ENCODE assay signal across 18 cellular contexts in the genomic region with DNA sequence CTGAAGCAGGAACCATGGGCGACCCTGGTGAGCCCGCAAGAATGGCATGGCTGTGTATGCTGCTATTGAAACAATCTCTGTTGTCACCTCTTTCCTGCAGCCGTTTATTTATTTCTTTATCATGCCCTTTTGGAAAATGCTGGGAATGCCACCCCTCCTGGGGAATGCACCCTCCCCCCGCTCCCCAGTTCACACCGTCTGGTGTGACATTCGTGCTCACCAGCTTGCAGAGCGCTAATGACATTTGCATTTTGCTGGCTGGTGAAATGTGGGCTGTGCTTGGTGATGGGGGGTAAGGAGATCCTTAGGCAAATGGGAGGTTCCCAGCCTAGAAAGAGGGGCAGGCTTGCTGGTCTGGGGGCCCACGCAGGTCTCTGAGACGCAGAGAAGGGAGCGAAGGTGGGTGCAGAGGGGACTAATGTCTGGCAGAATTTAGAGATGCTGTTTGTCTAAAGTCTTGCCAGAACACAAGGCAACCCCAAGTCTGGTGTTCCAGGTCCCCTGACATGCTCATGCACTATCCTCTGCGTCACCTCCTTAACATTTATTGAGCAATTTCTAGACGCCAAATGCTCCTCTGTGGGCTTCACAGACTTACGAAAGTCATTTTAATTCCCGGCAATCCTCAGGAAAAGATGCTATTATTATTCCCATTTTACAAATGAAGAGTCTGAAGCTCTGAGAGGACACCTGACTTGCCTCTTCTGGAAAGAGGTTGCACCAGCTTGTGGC.
A peak's percentile ranks its signal among the peaks of the same experiment; 100 is the strongest.
DNase-seq lines count a peak whose midpoint lies in the region; ATAC-seq and TF ChIP-seq lines count a peak whose summit lies in the region.
"Had no signal": no experiment of that assay in that cellular context is flagged by ENCODE, and none has a peak within 500 bp of the region (broad histone marks: within the 10 kb centered on the region; RNA-seq: fewer than 3 reads in every experiment).

No MANE protein-coding gene starts in this region.

- no peak overlapping the region for H3K14ac ChIP-seq in mesenchymal stem cell (ENCODE audit: low read length in 2 of 2)

- CTCF ChIA-PET in HEK293 (lab: Yijun Ruan, JAX), result interaction anchor here (0.6 kb wide), 1 partner anchor 115 kb away, joined by 3 read pairs; no protein-coding TSS in a partner anchor
- CTCF ChIA-PET in activated naive CD4-positive, alpha-beta T cell treated with anti-CD3 and anti-CD28 coated beads, Interleukin-2, amount 10 ng/mL, durations not matched to agents 7 days and 5 days (lab: Charles Lee), result no interaction called here

- H3K9me3 Mint-ChIP-seq in endodermal cell, result no peaks in the 10 kb centered on the region
- no peaks in the 10 kb centered on the region for H3K9me3 Mint-ChIP-seq in activated naive CD4-positive, alpha-beta T cell treated with anti-CD3 and anti-CD28 coated beads, Interleukin-2, amount 10 ng/mL, durations not matched to agents 7 days and 5 days
- no peaks in the 10 kb centered on the region for H3K9me3 Mint-ChIP-seq in naive thymus-derived CD8-positive, alpha-beta T cell
- H3K9me3 Mint-ChIP-seq: activated T-helper 2 cell treated with anti-CD3 and anti-CD28 coated beads, Interferon-gamma antibody, Interleukin-2, Interleukin-4, amounts not matched to agents 10 μg/mL and 5 μg/mL and 100 μg/mL, durations not matched to agents 14 hours and 24 hours and 36 hours; HFFc6 had no signal

- H4K8ac ChIP-seq in mesenchymal stem cell (ENCODE audit: low read length), result no peak overlapping the region

- H3K4me3 ChIP-seq in AG10803 (ENCODE audit: low read length) (no peak overlapping the region), HEK293 (ENCODE audit: low read depth, low read length) (no peak overlapping the region), endodermal cell (ENCODE audit: low read length) (no peak overlapping the region), mesenchymal stem cell (ENCODE audit: insufficient read depth in 1 of 2, low read depth in 1 of 2, low read length in 2 of 2) (no peak overlapping the region)
- H3K4me3 ChIP-seq: MG63 had no signal

- H3K27me3 ChIP-seq in endodermal cell (ENCODE audit: control insufficient read depth, insufficient read depth, low read length, poor library complexity, severe bottlenecking) (no peaks in the 10 kb centered on the region), mesenchymal stem cell (ENCODE audit: control insufficient read depth in 1 of 2, insufficient read depth in 1 of 2, low read length in 2 of 2) (peaks cover 18 to 55% of the 10 kb centered on the region in 2 experiments)
- H3K27me3 ChIP-seq: MG63 had no signal

- H3K18ac ChIP-seq in mesenchymal stem cell (ENCODE audit: low read depth in 1 of 2, low read length in 2 of 2), result no peak overlapping the region

- no peak overlapping the region for H2BK120ac ChIP-seq in mesenchymal stem cell (ENCODE audit: low read depth, low read length)

- no peak overlapping the region for H3K4ac ChIP-seq in mesenchymal stem cell (ENCODE audit: low read depth in 1 of 2, low read length in 2 of 2)

- POLR2A ChIA-PET in HEK293 (lab: Yijun Ruan, JAX), result no interaction called here
- POLR2A ChIA-PET in naive thymus-derived CD8-positive, alpha-beta T cell (lab: Charles Lee), result interaction anchor here (0.7 kb wide), 1 partner anchor 298 kb away, joined by 3 read pairs; no protein-coding TSS in a partner anchor

- peaks cover 2% of the 10 kb centered on the region for H3K36me3 Mint-ChIP-seq in endodermal cell (ENCODE audit: low read depth)
- peaks cover 20% of the 10 kb centered on the region for H3K36me3 Mint-ChIP-seq in activated naive CD4-positive, alpha-beta T cell treated with anti-CD3 and anti-CD28 coated beads, Interleukin-2, amount 10 ng/mL, durations not matched to agents 7 days and 5 days
- H3K36me3 Mint-ChIP-seq in naive thymus-derived CD8-positive, alpha-beta T cell, result peaks cover 0 to 10% (median 3%) of the 10 kb centered on the region in 3 donors

- in situ Hi-C loops in GM13977 (cut with MboI; ENCODE audit: low pct_unique_long_range_greater_than_20kb, low sequenced_read_pairs, unreplicated experiment), result no loop called here

- no peak overlapping the region for H3K23ac ChIP-seq in mesenchymal stem cell (ENCODE audit: low read length in 2 of 2)

- H3K4me3 Mint-ChIP-seq in endodermal cell, result no peak overlapping the region
- H3K4me3 Mint-ChIP-seq in activated naive CD4-positive, alpha-beta T cell treated with anti-CD3 and anti-CD28 coated beads, Interleukin-2, amount 10 ng/mL, durations not matched to agents 7 days and 5 days, result no peak overlapping the region
- H3K4me3 Mint-ChIP-seq in naive thymus-derived CD8-positive, alpha-beta T cell, result no peak overlapping the region
- H3K4me3 Mint-ChIP-seq: HFFc6 had no signal

- H3K9ac ChIP-seq in endodermal cell (ENCODE audit: extremely low read depth, low read length, poor library complexity, severe bottlenecking) (no peak overlapping the region), mesenchymal stem cell (ENCODE audit: low read length) (no peak overlapping the region)

- peak overlapping the region in 1 of 2 experiments; percentile 55 for H2BK12ac ChIP-seq in mesenchymal stem cell (ENCODE audit: low read length in 2 of 2)

- H3K79me1 ChIP-seq in mesenchymal stem cell (replicated peaks; ENCODE audit: low read length, poor library complexity, severe bottlenecking), result no peaks in the 10 kb centered on the region

- no peak overlapping the region for H4K91ac ChIP-seq in mesenchymal stem cell (ENCODE audit: low read length)

- H3K9me3 ChIP-seq in HEK293 (ENCODE audit: control insufficient read depth, insufficient read depth, low read depth, low read length) (no peaks in the 10 kb centered on the region), endodermal cell (ENCODE audit: control insufficient read depth, low read length) (no peaks in the 10 kb centered on the region), mesenchymal stem cell (ENCODE audit: control insufficient read depth, low read length) (no peaks in the 10 kb centered on the region)
- H3K9me3 ChIP-seq: Caco-2, MG63 had no signal

- peak overlapping the region; percentile 24 for H3K27ac Mint-ChIP-seq in endodermal cell
- no peak overlapping the region for H3K27ac Mint-ChIP-seq in activated naive CD4-positive, alpha-beta T cell treated with anti-CD3 and anti-CD28 coated beads, Interleukin-2, amount 10 ng/mL, durations not matched to agents 7 days and 5 days
- H3K27ac Mint-ChIP-seq in naive thymus-derived CD8-positive, alpha-beta T cell, result peak overlapping the region in 1 of 10 donors; percentile 64
- H3K27ac Mint-ChIP-seq: activated T-helper 2 cell treated with anti-CD3 and anti-CD28 coated beads, Interferon-gamma antibody, Interleukin-2, Interleukin-4, amounts not matched to agents 10 μg/mL and 5 μg/mL and 100 μg/mL, durations not matched to agents 14 hours and 24 hours and 36 hours; HFFc6 had no signal

- no peak overlapping the region for H3K27ac ChIP-seq in HEK293 (ENCODE audit: extremely low read depth, low read depth, low read length)
- H3K27ac ChIP-seq in endodermal cell (ENCODE audit: low read depth, low read length), result no peak overlapping the region
- H3K27ac ChIP-seq in mesenchymal stem cell (ENCODE audit: low read length, poor library complexity, severe bottlenecking), result no peak overlapping the region
- H3K27ac ChIP-seq: VCaP had no signal

- no peak for ATAC-seq in GM21717 (IDR thresholded peaks at IDR 0.05; ENCODE audit: unreplicated experiment)
- no peak for ATAC-seq in naive thymus-derived CD8-positive, alpha-beta T cell
- ATAC-seq: Panc1 had no signal

- WGBS in endodermal cell (ENCODE audit: insufficient coverage in 1 of 2, insufficient read length in 1 of 2), 2 experiments, result 73 to 94% methylated on average over 8 to 14 of the region's 14 CpGs
- 83% methylated on average over 14 of the region's 14 CpGs for whole genome bisulfite sequencing in mesenchymal stem cell

- H2AFZ ChIP-seq in mesenchymal stem cell (ENCODE audit: low read depth, low read length), result no peak overlapping the region

- no peak overlapping the region for H2BK15ac ChIP-seq in mesenchymal stem cell (ENCODE audit: low read depth, poor library complexity, severe bottlenecking)

- H3K4me1 ChIP-seq in HEK293 (ENCODE audit: control insufficient read depth, insufficient read depth, low read length), result peaks cover 10% of the 10 kb centered on the region
- H3K4me1 ChIP-seq in endodermal cell (ENCODE audit: control insufficient read depth, insufficient read depth, low read length), result peaks cover 45% of the 10 kb centered on the region
- H3K4me1 ChIP-seq in mesenchymal stem cell (ENCODE audit: control insufficient read depth, insufficient read depth, low read depth, low read length), result peaks cover 21% of the 10 kb centered on the region

- H3K4me1 Mint-ChIP-seq in endodermal cell, result peaks cover 56% of the 10 kb centered on the region
- peaks cover 24% of the 10 kb centered on the region for H3K4me1 Mint-ChIP-seq in activated naive CD4-positive, alpha-beta T cell treated with anti-CD3 and anti-CD28 coated beads, Interleukin-2, amount 10 ng/mL, durations not matched to agents 7 days and 5 days
- peaks cover 16 to 29% (median 25%) of the 10 kb centered on the region in 4 donors for H3K4me1 Mint-ChIP-seq in naive thymus-derived CD8-positive, alpha-beta T cell

- TF ChIP-seq CTCF in AG10803 (conservative IDR thresholded peaks at IDR 0.05; ENCODE audit: low read length), result no peak
- no peak for TF ChIP-seq CTCF in HEK293 (tag by site-specific recombination; IDR thresholded peaks at IDR 0.05)
- TF ChIP-seq CTCF in endodermal cell (conservative IDR thresholded peaks at IDR 0.05), result no peak
- TF ChIP-seq CTCF in GM13977 (IDR thresholded peaks at IDR 0.05; ENCODE audit: extremely low read depth, insufficient read depth, missing control alignments), result no peak

- no peak overlapping the region for H3K4me2 ChIP-seq in mesenchymal stem cell (ENCODE audit: low read length, poor library complexity, severe bottlenecking)

- DNase-seq in AG10803 (ENCODE audit: low read depth) (peak; percentile 70), endodermal cell (peak; percentile 91), mesenchymal stem cell (peak; percentile 20), GM13977 (ENCODE audit: low spot score) (no peak)
- DNase-seq in activated naive CD4-positive, alpha-beta T cell treated with anti-CD3 and anti-CD28 coated beads, Interleukin-2, amount 10 ng/mL, durations not matched to agents 7 days and 5 days, result no peak
- DNase-seq in naive thymus-derived CD8-positive, alpha-beta T cell, result no peak
- DNase-seq: activated CD8-positive, alpha-beta memory T cell treated with anti-CD3 and anti-CD28 coated beads for 24 hours; Caco-2; foreskin melanocyte; GF-D8; HFFc6; MG63; NCI-H2081 had no signal

- H3K27me3 Mint-ChIP-seq in endodermal cell (ENCODE audit: insufficient read depth), result peaks cover 5% of the 10 kb centered on the region
- H3K27me3 Mint-ChIP-seq in activated naive CD4-positive, alpha-beta T cell treated with anti-CD3 and anti-CD28 coated beads, Interleukin-2, amount 10 ng/mL, durations not matched to agents 7 days and 5 days, result peaks cover 54% of the 10 kb centered on the region
- H3K27me3 Mint-ChIP-seq in naive thymus-derived CD8-positive, alpha-beta T cell, result peaks cover 0 to 12% (median 6%) of the 10 kb centered on the region in 5 donors

- no peaks in the 10 kb centered on the region for H3K36me3 ChIP-seq in HEK293 (ENCODE audit: control insufficient read depth in 2 of 2, insufficient read depth in 1 of 2, low read length in 2 of 2)
- no peaks in the 10 kb centered on the region for H3K36me3 ChIP-seq in endodermal cell (ENCODE audit: control insufficient read depth, insufficient read depth, low read length)
- no peaks in the 10 kb centered on the region for H3K36me3 ChIP-seq in mesenchymal stem cell (ENCODE audit: control insufficient read depth in 1 of 2, insufficient read depth in 2 of 2, low read depth in 1 of 2, low read length in 2 of 2)
- H3K36me3 ChIP-seq: MG63 had no signal

- no peak overlapping the region for H2BK5ac ChIP-seq in mesenchymal stem cell (ENCODE audit: low read depth, low read length, poor library complexity, severe bottlenecking)

- H2AK5ac ChIP-seq in mesenchymal stem cell (ENCODE audit: low read length, severe bottlenecking), result peak overlapping the region; percentile 59

Comparison
In these comparisons a context has a peak if more than half of its experiments do, and no peak if none do; other contexts are left out.
1. DNase-seq: peak in AG10803 (single experiment), endodermal cell (single experiment) and mesenchymal stem cell (single experiment); none in activated naive CD4-positive, alpha-beta T cell treated with anti-CD3 and anti-CD28 coated beads, Interleukin-2, amount 10 ng/mL, durations not matched to agents 7 days and 5 days (single experiment), GM13977 (single experiment) and naive thymus-derived CD8-positive, alpha-beta T cell (0 of 10).